ENCODE assay signal across 19 cellular contexts in the genomic region with DNA sequence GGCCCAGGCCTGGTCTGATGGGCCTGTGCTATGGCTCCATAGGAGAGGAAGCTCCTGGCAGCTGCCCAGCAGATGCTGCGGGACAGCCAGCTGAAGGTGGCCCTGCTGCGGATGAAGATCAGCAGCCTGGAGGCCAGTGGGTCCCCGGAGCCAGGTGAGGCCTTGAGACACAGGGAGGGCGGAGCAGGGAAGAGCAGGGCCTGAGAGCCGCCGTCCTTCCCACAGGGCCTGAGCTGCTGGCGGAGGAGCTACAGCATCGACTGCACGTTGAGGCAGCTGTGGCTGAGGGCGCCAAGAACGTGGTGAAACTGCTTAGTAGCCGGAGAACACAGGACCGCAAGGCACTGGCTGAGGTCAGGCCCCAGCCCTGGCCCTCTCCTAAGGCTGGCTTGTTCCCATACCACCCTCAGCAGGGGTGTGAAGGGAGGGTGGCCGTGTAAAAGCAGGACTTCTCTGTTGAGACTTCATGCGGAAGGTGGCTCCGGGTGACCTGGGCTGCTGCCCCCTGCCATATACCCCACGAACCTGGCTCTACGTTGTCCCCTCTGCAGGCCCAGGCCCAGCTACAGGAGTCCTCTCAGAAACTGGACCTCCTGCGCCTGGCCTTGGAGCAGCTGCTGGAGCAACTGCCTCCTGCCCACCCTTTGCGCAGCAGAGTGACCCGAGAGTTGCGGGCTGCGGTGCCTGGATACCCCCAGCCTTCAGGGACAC. TPM values are rescaled to one million over a fixed set of nuclear protein-coding genes. Genes with fewer than 3 reads are reported as not detected.
DNase-seq lines count a peak whose midpoint lies in the region; ATAC-seq and TF ChIP-seq lines count a peak whose summit lies in the region.
"Had no signal": no experiment of that assay in that cellular context is flagged by ENCODE, and none has a peak within 500 bp of the region (broad histone marks: within the 10 kb centered on the region; RNA-seq: fewer than 3 reads in every experiment).

No MANE protein-coding gene starts in this region.

- no peak for TF ChIP-seq EP300 in sigmoid colon (IDR thresholded peaks at IDR 0.05)

- DNase-seq in NT2/D1 (ENCODE audit: low read depth, low spot score) (no peak), left ventricle myocardium superior (peak; percentile 27), sigmoid colon (peak; percentile 61), osteocyte (ENCODE audit: extremely low spot score, unreplicated experiment) (no peak), SHP77 (lab: John Stamatoyannopoulos, UW) (no peak)
- no peak for DNase-seq in stimulated activated CD4-positive, alpha-beta T cell treated with anti-CD3 and anti-CD28 coated beads, Interleukin-1b, Interleukin-23, amount 100 ng/mL, for 48 hours
- DNase-seq: activated CD4-positive, alpha-beta T cell treated with anti-CD3 and anti-CD28 coated beads, Interleukin-2, amount 10 ng/mL, durations not matched to agents 7 days and 5 days; DMS79; erythroblast; NCI-H1436; NCI-H526; stimulated activated naive B cell treated with anti-CD40 and anti-IgM and Interleukin-4, amounts not matched to agents 10 μg/mL and 1 μg/mL and 100 μg/mL, for 72 hours; thyroid gland had no signal

- ATAC-seq in left ventricle myocardium superior = no peak
- ATAC-seq: left colon; stimulated activated naive B cell treated with anti-CD40 and anti-IgM and Interleukin-4, amounts not matched to agents 10 μg/mL and 1 μg/mL and 100 μg/mL, for 72 hours had no signal

- H3K27ac ChIP-seq in sigmoid colon = no peak overlapping the region
- H3K27ac ChIP-seq: cardiac muscle cell, thyroid gland had no signal

- H3K27me3 ChIP-seq in NT2/D1 (ENCODE audit: insufficient read depth, insufficient read length) = no peaks in the 10 kb centered on the region
- H3K27me3 ChIP-seq in sigmoid colon = no peaks in the 10 kb centered on the region
- H3K27me3 ChIP-seq: cardiac muscle cell, thyroid gland had no signal

- TF ChIP-seq CTCF in sigmoid colon (IDR thresholded peaks at IDR 0.05) (no peak), osteocyte (IDR thresholded peaks at IDR 0.05) (no peak)

- no peak overlapping the region for H3K4me3 ChIP-seq in NT2/D1 (ENCODE audit: insufficient read length, low read depth)
- H3K4me3 ChIP-seq in sigmoid colon = no peak overlapping the region
- H3K4me3 ChIP-seq: cardiac muscle cell, HAP-1, thyroid gland had no signal

- 88 to 91% methylated on average over 23 of the region's 23 CpGs for WGBS in sigmoid colon, 2 donors

- no peaks in the 10 kb centered on the region for H3K9me3 Mint-ChIP-seq in osteocyte (ENCODE audit: unreplicated experiment)
- H3K9me3 Mint-ChIP-seq: activated CD4-positive, alpha-beta T cell treated with anti-CD3 and anti-CD28 coated beads, Interleukin-2, amount 10 ng/mL, durations not matched to agents 7 days and 5 days; CD8-positive, alpha-beta memory T cell; neural crest cell; stimulated activated naive B cell treated with anti-CD40 and anti-IgM and Interleukin-4, amounts not matched to agents 10 μg/mL and 1 μg/mL and 100 μg/mL, for 72 hours; T-helper 1 cell treated with Interleukin-12 subunit alpha and Interleukin-12 subunit beta and Interleukin-4 antibody, amounts not matched to agents 30 μg/mL and 1 μg/mL, for 36 hours had no signal

- H3K36me3 Mint-ChIP-seq in osteocyte (ENCODE audit: unreplicated experiment) = no peaks in the 10 kb centered on the region

- H3K9me3 ChIP-seq in NT2/D1 (ENCODE audit: insufficient read depth, low read length) = no peaks in the 10 kb centered on the region
- H3K9me3 ChIP-seq in sigmoid colon = no peaks in the 10 kb centered on the region
- H3K9me3 ChIP-seq: HAP-1, thyroid gland had no signal

- no peak overlapping the region for H3K27ac Mint-ChIP-seq in osteocyte (ENCODE audit: unreplicated experiment)
- H3K27ac Mint-ChIP-seq: activated CD4-positive, alpha-beta T cell treated with anti-CD3 and anti-CD28 coated beads, Interleukin-2, amount 10 ng/mL, durations not matched to agents 7 days and 5 days; stimulated activated naive B cell treated with anti-CD40 and anti-IgM and Interleukin-4, amounts not matched to agents 10 μg/mL and 1 μg/mL and 100 μg/mL, for 72 hours; T-helper 1 cell treated with Interleukin-12 subunit alpha and Interleukin-12 subunit beta and Interleukin-4 antibody, amounts not matched to agents 30 μg/mL and 1 μg/mL, for 36 hours had no signal

- H3K4me1 ChIP-seq in NT2/D1 (ENCODE audit: insufficient read depth, insufficient read length) (peaks cover 9% of the 10 kb centered on the region), sigmoid colon (peaks cover 0 to 19% (median 11%) of the 10 kb centered on the region in 4 donors)

- peaks cover 35% of the 10 kb centered on the region for H3K36me3 ChIP-seq in NT2/D1 (ENCODE audit: insufficient read depth, insufficient read length, low read length)
- H3K36me3 ChIP-seq in sigmoid colon = no peaks in the 10 kb centered on the region
- H3K36me3 ChIP-seq: cardiac muscle cell, thyroid gland had no signal

- no peak for TF ChIP-seq POLR2A in sigmoid colon (IDR thresholded peaks at IDR 0.05)

- H3K9ac ChIP-seq in NT2/D1 (ENCODE audit: insufficient read length, low read depth) = peak overlapping the region; percentile 32

- no peaks in the 10 kb centered on the region for H3K27me3 Mint-ChIP-seq in osteocyte (ENCODE audit: unreplicated experiment)
- H3K27me3 Mint-ChIP-seq: activated CD4-positive, alpha-beta T cell treated with anti-CD3 and anti-CD28 coated beads, Interleukin-2, amount 10 ng/mL, durations not matched to agents 7 days and 5 days; stimulated activated naive B cell treated with anti-CD40 and anti-IgM and Interleukin-4, amounts not matched to agents 10 μg/mL and 1 μg/mL and 100 μg/mL, for 72 hours had no signal

- H3K4me3 Mint-ChIP-seq in osteocyte (ENCODE audit: unreplicated experiment) = no peak overlapping the region
- H3K4me3 Mint-ChIP-seq: activated CD4-positive, alpha-beta T cell treated with anti-CD3 and anti-CD28 coated beads, Interleukin-2, amount 10 ng/mL, durations not matched to agents 7 days and 5 days; stimulated activated naive B cell treated with anti-CD40 and anti-IgM and Interleukin-4, amounts not matched to agents 10 μg/mL and 1 μg/mL and 100 μg/mL, for 72 hours; T-helper 1 cell treated with Interleukin-12 subunit alpha and Interleukin-12 subunit beta and Interleukin-4 antibody, amounts not matched to agents 30 μg/mL and 1 μg/mL, for 36 hours had no signal

- peaks cover 5% of the 10 kb centered on the region for H3K4me1 Mint-ChIP-seq in osteocyte (ENCODE audit: unreplicated experiment)

- intact Hi-C loops in left ventricle myocardium superior (cut with micrococcal nuclease) (no loop called here), sigmoid colon (cut with DNase I) (no loop called here)

RNA-seq across cellular contexts. Expression of a gene that starts 4.5 kb away (rescaled TPM):
- total RNA-seq in left ventricle myocardium superior (5.9 TPM), sigmoid colon (1 to 10 TPM; 1.6 to 5.5 (median 3.1) TPM), osteocyte (7.5 and 8.0 TPM in 2 replicates)
- polyA plus RNA-seq in sigmoid colon = 1 to 10 TPM; 1.6 to 7.2 (median 1.8) TPM

RNA-seq across cellular contexts. Expression of a gene that starts 17.1 kb away (rescaled TPM):
- total RNA-seq in left ventricle myocardium superior (5.7 TPM), sigmoid colon (10 to 100 TPM; 13.3 to 46.2 (median 15.3) TPM), osteocyte (24.7 and 24.8 TPM in 2 replicates)
- polyA plus RNA-seq in sigmoid colon = 100 to 1,000 TPM in 1 of 3 donors, 10 to 100 TPM in 2; 72.6 to 123 (median 73.9) TPM

RNA-seq across cellular contexts. Expression of a gene that starts 17.8 kb away (rescaled TPM):
- total RNA-seq in left ventricle myocardium superior = 201 TPM
- 100 to 1,000 TPM; 182 to 195 (median 187) TPM for total RNA-seq in sigmoid colon
- 100 to 1,000 TPM in 2 of 3 donors, 10 to 100 TPM in 1; 77.2 to 172 (median 114) TPM for polyA plus RNA-seq in sigmoid colon
- total RNA-seq in osteocyte = 381 and 382 TPM in 2 replicates

RNA-seq across cellular contexts. Expression of a gene that starts 50.2 kb away (rescaled TPM):
- total RNA-seq in left ventricle myocardium superior (36.8 TPM), sigmoid colon (10 to 100 TPM; 21.6 to 33.0 (median 27.0) TPM), osteocyte (62.5 and 68.6 TPM in 2 replicates)
- 10 to 100 TPM; 39.6 to 87.4 (median 43.9) TPM for polyA plus RNA-seq in sigmoid colon

Comparison
In these comparisons a context has a peak if more than half of its experiments do, and no peak if none do; other contexts are left out.
1. DNase-seq: peak in left ventricle myocardium superior (single experiment) and sigmoid colon (single experiment); none in NT2/D1 (single experiment), osteocyte (single experiment), stimulated activated CD4-positive, alpha-beta T cell treated with anti-CD3 and anti-CD28 coated beads, Interleukin-1b, Interleukin-23, amount 100 ng/mL, for 48 hours (single experiment) and SHP77 (0 of 2).